Comparison of ENCODE assay signal across 17 cellular contexts in the genomic region with DNA sequence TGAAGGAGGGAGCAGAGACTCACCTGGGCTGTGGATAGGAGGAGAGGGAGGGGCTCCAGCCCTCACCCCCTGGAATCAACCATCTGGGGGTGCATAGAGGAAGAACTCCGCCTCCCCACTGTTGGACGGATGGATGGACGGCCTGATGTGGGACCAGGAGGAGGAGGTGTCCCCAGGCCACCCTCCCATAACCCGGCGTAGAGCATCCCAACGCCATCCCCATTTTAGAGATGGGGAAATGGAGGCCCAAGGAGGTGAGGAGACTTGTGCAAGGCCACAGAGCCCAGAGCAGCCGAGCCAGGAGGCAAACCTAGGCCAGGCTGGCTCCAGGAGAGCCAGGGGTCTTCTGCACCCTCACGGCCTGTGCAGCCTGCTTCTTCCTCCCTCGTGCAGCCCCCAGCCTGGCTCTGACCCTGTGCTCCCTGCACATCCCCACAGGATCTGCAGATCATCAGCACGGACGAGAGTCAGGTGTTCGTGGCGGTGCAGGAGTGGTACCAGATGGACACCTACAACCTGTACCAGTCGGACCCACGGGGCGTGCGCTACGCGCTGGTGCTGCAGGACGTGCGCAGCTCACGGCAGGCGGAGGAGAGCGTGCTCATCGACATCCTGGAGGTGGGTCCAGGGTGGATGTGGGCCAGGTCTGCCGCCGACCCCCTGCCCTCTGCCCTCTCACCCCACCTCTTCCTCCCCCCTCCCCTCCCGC.
DNase-seq lines count a peak whose midpoint lies in the region; ATAC-seq, FAIRE-seq and TF ChIP-seq lines count a peak whose summit lies in the region.
"Had no signal": no experiment of that assay in that cellular context is flagged by ENCODE, and none has a peak within 500 bp of the region (broad histone marks: within the 10 kb centered on the region; RNA-seq: fewer than 3 reads in every experiment).

No MANE protein-coding gene starts in this region.

- TF ChIP-seq CTCF in HepG2 (CRISPR knock-in tag; IDR thresholded peaks at IDR 0.05) (no peak), osteoblast (IDR thresholded peaks at IDR 0.05; ENCODE audit: extremely low read depth, low read depth, low read length) (no peak), GM10266 (IDR thresholded peaks at IDR 0.05; ENCODE audit: control insufficient read depth, insufficient read depth, low read depth, missing control alignments) (no peak), GM20000 (IDR thresholded peaks at IDR 0.05; ENCODE audit: extremely low read depth, missing control alignments) (no peak)

- H3K9me3 ChIP-seq in BLaER1 = no peaks in the 10 kb centered on the region
- no peaks in the 10 kb centered on the region for H3K9me3 ChIP-seq in HepG2 (ENCODE audit: low read length)
- peaks cover 3% of the 10 kb centered on the region for H3K9me3 ChIP-seq in osteoblast (ENCODE audit: low read depth, low read length)

- intact Hi-C loops in HepG2 (cut with micrococcal nuclease; ENCODE audit: unreplicated experiment) = no loop called here

- peak overlapping the region; percentile 54 for H3K4me2 ChIP-seq in BLaER1
- H3K4me2 ChIP-seq in HepG2 (ENCODE audit: low read depth, low read length) = no peak overlapping the region
- no peak overlapping the region for H3K4me2 ChIP-seq in osteoblast (ENCODE audit: insufficient read depth, low read length)

- TF ChIP-seq EP300 in HepG2 (IDR thresholded peaks at IDR 0.05; ENCODE audit: low read depth in 2 of 2, low read length in 2 of 2) (no peak), HepG2 (CRISPR knock-in tag; IDR thresholded peaks at IDR 0.05; ENCODE audit: borderline replicate concordance) (no peak)

- no TSS peak for BruUV-seq in HepG2 (replicated peaks; lab: Mats Ljungman, UMichigan)

- H3K27me3 ChIP-seq in BLaER1 = no peaks in the 10 kb centered on the region
- no peaks in the 10 kb centered on the region for H3K27me3 ChIP-seq in HepG2 (ENCODE audit: control insufficient read depth in 1 of 2, insufficient read depth in 2 of 2, low read length in 2 of 2)
- H3K27me3 ChIP-seq in osteoblast (ENCODE audit: insufficient read depth, low read length) = peaks cover 26% of the 10 kb centered on the region

- no peak overlapping the region for H3K27ac ChIP-seq in BLaER1
- no peak overlapping the region for H3K27ac ChIP-seq in HepG2 (ENCODE audit: extremely low read length, insufficient read depth, low read length)
- H3K27ac ChIP-seq in osteoblast (ENCODE audit: low read depth, low read length) = no peak overlapping the region
- H3K27ac ChIP-seq: HL-60 had no signal

- in situ Hi-C loops in HepG2 (cut with HindIII; ENCODE audit: extremely low pct_ligation_motif_present, low pct_unique_long_range_greater_than_20kb) = no loop called here

- TF ChIP-seq POLR2A in HepG2 (IDR thresholded peaks at IDR 0.05; ENCODE audit: insufficient read depth in 1 of 2, low read depth in 2 of 2, low read length in 2 of 2) = no peak

- POLR2A ChIA-PET in HepG2 (lab: Yijun Ruan, JAX) = interaction anchor here (0.9 to 3.0 kb wide), 2 partner anchors 38 to 46 kb away, joined by 4 to 22 read pairs; no protein-coding TSS in a partner anchor

- no peaks in the 10 kb centered on the region for H4K20me1 ChIP-seq in BLaER1
- no peaks in the 10 kb centered on the region for H4K20me1 ChIP-seq in HepG2 (ENCODE audit: insufficient read depth, low read length)
- no peaks in the 10 kb centered on the region for H4K20me1 ChIP-seq in osteoblast (ENCODE audit: insufficient read depth, low read length)

- H2AFZ ChIP-seq in HepG2 (ENCODE audit: low read length) (no peak overlapping the region), osteoblast (ENCODE audit: low read length) (no peak overlapping the region)

- ATAC-seq in HepG2 = no peak
- ATAC-seq: CD8-positive, alpha-beta T cell; HCT116 had no signal

- 91% methylated on average over 16 of the region's 28 CpGs for WGBS in HepG2 (ENCODE audit: low lambda C conversion rate)

- no peak for TF ChIP-seq RAD21 in HepG2 (CRISPR knock-in tag; IDR thresholded peaks at IDR 0.05)

- no peak overlapping the region for H3K9ac ChIP-seq in BLaER1
- H3K9ac ChIP-seq in HepG2 (ENCODE audit: insufficient read depth, low read depth, low read length) = no peak overlapping the region

- DNase-seq in HepG2 (ENCODE audit: low spot score) (no peak), osteoblast (ENCODE audit: insufficient read length, low spot score, missing footprints) (peak; percentile 30), KG1 (lab: John Stamatoyannopoulos, UW) (no peak), GM10266 (ENCODE audit: extremely low spot score) (no peak), GM20000 (ENCODE audit: low spot score) (no peak)
- DNase-seq: CD8-positive, alpha-beta T cell; COR-L47; DND-41; GDM1 had no signal

- CTCF ChIA-PET in HepG2 (lab: Yijun Ruan, JAX; ENCODE audit: low intra/inter-chr PET ratio, low total read pairs) = no interaction called here

- H3K4me1 ChIP-seq in BLaER1 (peaks cover 53% of the 10 kb centered on the region), HepG2 (ENCODE audit: insufficient read depth, low read length) (peaks cover 40% of the 10 kb centered on the region), osteoblast (ENCODE audit: insufficient read depth, low read length) (no peaks in the 10 kb centered on the region)

- no peak overlapping the region for H3K4me3 ChIP-seq in BLaER1
- H3K4me3 ChIP-seq in HepG2 (replicated peaks in 1 of 3; ENCODE audit: insufficient read depth in 1 of 3, low read depth in 2 of 3, low read length in 3 of 3) = no peak overlapping the region
- no peak overlapping the region for H3K4me3 ChIP-seq in osteoblast (ENCODE audit: insufficient read depth, low read length)

- no peak for FAIRE-seq in HepG2 (lab: Jason Lieb, UNC)
- FAIRE-seq: A204.1, D721Med, GM19239, H54 had no signal

- no peaks in the 10 kb centered on the region for H3K79me2 ChIP-seq in HepG2 (ENCODE audit: insufficient read depth, low read length)
- no peaks in the 10 kb centered on the region for H3K79me2 ChIP-seq in osteoblast (ENCODE audit: insufficient read depth, low read length)

- H3K36me3 ChIP-seq in BLaER1 (no peaks in the 10 kb centered on the region), HepG2 (replicated peaks in 1 of 2; ENCODE audit: control insufficient read depth in 1 of 2, insufficient read depth in 2 of 2, low read length in 2 of 2) (no peaks in the 10 kb centered on the region), osteoblast (ENCODE audit: insufficient read depth, low read length) (no peaks in the 10 kb centered on the region)

TF ChIP-seq in PFSK-1, 5 proteins besides CTCF, POLR2A, EP300 and RAD21:
- TF ChIP-seq FOXP2 (optimal IDR thresholded peaks at IDR 0.05; ENCODE audit: borderline replicate concordance, extremely low read depth, extremely low read length, insufficient read depth) (no peak), SIN3A (IDR thresholded peaks at IDR 0.05; ENCODE audit: borderline replicate concordance, insufficient read depth, low read length) (no peak), POLR2AphosphoS5 (IDR thresholded peaks at IDR 0.05; ENCODE audit: low read depth, low read length) (0 out of 2 replicates have a peak, but pooled peaks have one; percentile 30)

TF ChIP-seq in HepG2, 621 proteins besides CTCF, POLR2A, EP300 and RAD21:
- TF ChIP-seq ZNF629 (CRISPR knock-in tag; conservative IDR thresholded peaks at IDR 0.05) = peak; percentile 69
- no peak for TF ChIP-seq DMAP1 (CRISPR knock-in tag; IDR thresholded peaks at IDR 0.05)
